ENCODE assay signal across 8 cellular contexts in the genomic region with DNA sequence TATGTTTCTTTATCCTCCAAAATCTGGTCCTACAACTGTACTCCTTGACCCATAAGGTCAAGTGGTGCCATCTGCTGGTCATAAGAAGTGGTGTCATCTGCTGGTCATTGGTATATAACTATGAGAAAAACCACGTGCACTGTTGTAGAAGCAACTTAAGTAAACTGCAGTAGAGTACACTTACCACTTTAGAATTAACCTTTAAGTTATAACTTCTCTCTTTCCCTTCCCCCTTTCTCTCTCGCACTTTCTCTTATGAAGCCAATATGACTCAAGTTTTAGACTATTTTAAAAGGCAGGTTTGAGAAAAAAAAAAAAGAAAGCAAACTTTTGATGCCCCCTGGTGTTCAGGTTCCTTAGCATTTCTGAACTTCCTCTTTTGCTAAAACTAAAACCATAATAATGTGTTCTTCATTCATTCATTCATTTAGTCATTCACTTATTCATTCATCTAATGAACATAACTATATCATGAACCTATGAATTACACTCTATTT. TPM values are rescaled to one million over a fixed set of nuclear protein-coding genes. Genes with fewer than 3 reads are reported as not detected.
DNase-seq lines count a peak whose midpoint lies in the region; ATAC-seq, FAIRE-seq and TF ChIP-seq lines count a peak whose summit lies in the region.

No MANE protein-coding gene starts in this region.

- H3K9ac ChIP-seq in keratinocyte (ENCODE audit: control insufficient read depth, extremely low read depth, insufficient read depth, low read length), result peak overlapping the region; percentile 38

- H3K9me3 ChIP-seq in keratinocyte (ENCODE audit: control insufficient read depth, low read depth, low read length), result no peaks in the 10 kb centered on the region

- H3K27me3 ChIP-seq in keratinocyte (ENCODE audit: control insufficient read depth, extremely low read depth, insufficient read depth, low read length), result no peaks in the 10 kb centered on the region

- dilution Hi-C loops in keratinocyte (cut with MboI; ENCODE audit: extremely low pct_ligation_motif_present, low sequenced_read_pairs), result loop anchor here (25.0 kb wide), 1 partner anchor 227 kb away; no protein-coding TSS in a partner anchor

- no peaks in the 10 kb centered on the region for H3K9me1 ChIP-seq in keratinocyte (ENCODE audit: control insufficient read depth, extremely low read depth, insufficient read depth, low read length)

- DNase-seq in stimulated activated CD4-positive, alpha-beta T cell treated with anti-CD3 and anti-CD28 coated beads, Interleukin-15, amount 100 ng/mL, for 24 hours, result peak; percentile 57
- no peak for DNase-seq in stimulated activated CD4-positive, alpha-beta T cell treated with anti-CD3 and anti-CD28 coated beads, Interleukin-2, amount 100 ng/mL, for 48 hours
- DNase-seq in NCI-H1048 (lab: John Stamatoyannopoulos, UW) (peak; percentile 49), SKM-1 (lab: John Stamatoyannopoulos, UW; ENCODE audit: unreplicated experiment) (peak; percentile 90), cardiac fibroblast (ENCODE audit: low read depth in 2 of 2) (peak; percentile 96 to 97), keratinocyte (ENCODE audit: low read depth, low spot score) (peak; percentile 65)
- peak; percentile 22 for DNase-seq in stimulated activated CD8-positive, alpha-beta memory T cell treated with anti-CD3 and anti-CD28 coated beads, Interleukin-15, amount 100 ng/mL, for 1 hour (ENCODE audit: low read depth)

- peaks cover 17% of the 10 kb centered on the region for H3K4me1 ChIP-seq in keratinocyte (ENCODE audit: control insufficient read depth, extremely low read depth, insufficient read depth, low read length)

- H3K4me2 ChIP-seq in keratinocyte (ENCODE audit: control insufficient read depth, extremely low read depth, insufficient read depth, low read depth, low read length), result peak overlapping the region; percentile 80

- peak overlapping the region; percentile 44 for H2AFZ ChIP-seq in keratinocyte (ENCODE audit: control insufficient read depth, low read length)

- peak overlapping the region in 1 of 2 donors; percentile 40 for H3K4me3 ChIP-seq in cardiac fibroblast (replicated peaks in 1 of 2; ENCODE audit: low read depth in 2 of 2, low read length in 2 of 2)
- H3K4me3 ChIP-seq in keratinocyte (ENCODE audit: control insufficient read depth in 2 of 3, extremely low read depth in 1 of 3, insufficient read depth in 2 of 3, low read depth in 1 of 3, low read length in 3 of 3), result peak overlapping the region in 2 of 3 experiments; percentile 38 to 45

- no peaks in the 10 kb centered on the region for H3K79me2 ChIP-seq in keratinocyte (ENCODE audit: control insufficient read depth, insufficient read depth, low read length)

- H3K36me3 ChIP-seq in keratinocyte (ENCODE audit: control insufficient read depth in 2 of 2, extremely low read depth in 1 of 2, insufficient read depth in 2 of 2, low read length in 2 of 2), result no peaks in the 10 kb centered on the region

- FAIRE-seq in keratinocyte (lab: Jason Lieb, UNC), result peak; percentile 70

- TF ChIP-seq CTCF in cardiac fibroblast (IDR thresholded peaks at IDR 0.05; ENCODE audit: low read depth, low read length) (peak; percentile 63), keratinocyte (optimal IDR thresholded peaks at IDR 0.05 in 1 of 3, IDR thresholded peaks at IDR 0.05 in 1 of 3, conservative IDR thresholded peaks at IDR 0.05 in 1 of 3; ENCODE audit: extremely low read depth in 1 of 3, insufficient read depth in 2 of 3, low read length in 3 of 3) (peak; percentile 53 to 78 (median 73))

- peak overlapping the region; percentile 51 for H3K27ac ChIP-seq in keratinocyte (ENCODE audit: control insufficient read depth, insufficient read depth, low read length)

- H4K20me1 ChIP-seq in keratinocyte (ENCODE audit: control insufficient read depth, extremely low read depth, insufficient read depth, low read length), result no peaks in the 10 kb centered on the region

- peak; percentile 99 for ATAC-seq in HG02642 (IDR thresholded peaks at IDR 0.05; ENCODE audit: poor library complexity, unreplicated experiment)

RNA-seq across cellular contexts. Expression of a gene that starts 12.8 kb away (rescaled TPM):
- 24.5 to 50.3 TPM (median 48.7 TPM) in 3 replicates for polyA plus RNA-seq in keratinocyte
- polyA plus RNA-seq in keratinocyte (2011; ENCODE audit: low read depth), result 15.0 TPM
- 23.5 and 32.4 TPM in 2 replicates for polyA plus RNA-seq in keratinocyte (2011; cell fraction: cytosol; rRNA removed)
- 44.3 and 51.4 TPM in 2 replicates for polyA plus RNA-seq in keratinocyte (2011; cell fraction: nucleus; rRNA removed)
- polyA plus RNA-seq in keratinocyte (2012; ENCODE audit: low replicate concordance), result 16.7 and 39.8 TPM in 2 replicates
- polyA minus RNA-seq in keratinocyte, result 28.1 to 51.7 TPM (median 33.3 TPM) in 3 replicates
- polyA minus RNA-seq in keratinocyte (2011; cell fraction: cytosol; rRNA and poly(A)+ RNA removed), result 40.3 TPM
- 30.6 and 76.9 TPM in 2 replicates for polyA minus RNA-seq in keratinocyte (2011; cell fraction: nucleus; rRNA and poly(A)+ RNA removed)

Comparison
In these comparisons a context has a peak if more than half of its experiments do, and no peak if none do; other contexts are left out.
1. DNase-seq: peak in stimulated activated CD4-positive, alpha-beta T cell treated with anti-CD3 and anti-CD28 coated beads, Interleukin-15, amount 100 ng/mL, for 24 hours (single experiment), NCI-H1048 (single experiment), SKM-1 (single experiment), cardiac fibroblast (2 of 2), keratinocyte (single experiment) and stimulated activated CD8-positive, alpha-beta memory T cell treated with anti-CD3 and anti-CD28 coated beads, Interleukin-15, amount 100 ng/mL, for 1 hour (single experiment); none in stimulated activated CD4-positive, alpha-beta T cell treated with anti-CD3 and anti-CD28 coated beads, Interleukin-2, amount 100 ng/mL, for 48 hours (0 of 2).